In the genomic region with DNA sequence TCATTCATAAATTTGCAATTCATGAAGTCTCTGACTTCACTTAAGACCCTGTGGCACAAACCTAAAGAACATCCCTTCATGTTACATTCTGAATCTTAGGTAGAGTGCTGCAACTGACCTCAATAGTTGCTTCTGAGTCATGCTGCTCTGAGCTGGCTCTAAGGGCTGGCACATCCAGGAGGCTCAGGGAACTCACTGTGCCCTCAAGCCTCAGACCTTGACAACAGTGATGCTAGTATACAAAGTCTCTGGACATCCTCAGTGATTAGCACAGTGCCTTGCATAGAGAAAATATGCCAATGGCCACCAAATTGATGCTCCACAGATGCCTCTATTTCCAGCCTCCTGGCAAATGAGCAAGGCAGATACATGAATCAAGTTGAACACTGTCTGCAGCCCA, we compare ENCODE assay signal across 18 cellular contexts.
DNase-seq lines count a peak whose midpoint lies in the region; ATAC-seq, FAIRE-seq and TF ChIP-seq lines count a peak whose summit lies in the region.
"Had no signal": no experiment of that assay in that cellular context is flagged by ENCODE, and none has a peak within 500 bp of the region (broad histone marks: within the 10 kb centered on the region; RNA-seq: fewer than 3 reads in every experiment).

No MANE protein-coding gene starts in this region.

- no peaks in the 10 kb centered on the region for H3K4me1 Mint-ChIP-seq in stimulated activated effector memory CD8-positive, alpha-beta T cell treated with anti-CD3 and anti-CD28 coated beads, Interleukin-12 subunit alpha, Interleukin-12 subunit beta, amount 100 ng/mL, for 72 hours
- H3K4me1 Mint-ChIP-seq: GM23338 had no signal

- H3K36me3 ChIP-seq in bronchial epithelial cell (ENCODE audit: control insufficient read depth, insufficient read depth, low read length) (no peaks in the 10 kb centered on the region), prostate gland (no peaks in the 10 kb centered on the region)
- H3K36me3 ChIP-seq: BE2C had no signal

- DNase-seq in bronchial epithelial cell (ENCODE audit: low read depth): peak; percentile 30
- DNase-seq in kidney tubule cell (ENCODE audit: low spot score): peak; percentile 33
- DNase-seq in stimulated activated effector memory CD8-positive, alpha-beta T cell treated with anti-CD3 and anti-CD28 coated beads, Interleukin-12 subunit alpha, Interleukin-12 subunit beta, amount 100 ng/mL, for 72 hours (ENCODE audit: low spot score in 2 of 2): no peak
- DNase-seq in NCI-H774 (lab: John Stamatoyannopoulos, UW): no peak
- DNase-seq in prostate gland (ENCODE audit: low spot score): no peak
- DNase-seq: ACHN; BE2C; Caco-2; CD4-positive, alpha-beta T cell; HCEC 1CT had no signal

- no peaks in the 10 kb centered on the region for H3K4me1 ChIP-seq in prostate gland (replicated peaks)
- H3K4me1 ChIP-seq: BE2C, Caco-2 had no signal

- no peaks in the 10 kb centered on the region for H3K36me3 Mint-ChIP-seq in stimulated activated effector memory CD8-positive, alpha-beta T cell treated with anti-CD3 and anti-CD28 coated beads, Interleukin-12 subunit alpha, Interleukin-12 subunit beta, amount 100 ng/mL, for 72 hours

- no peak overlapping the region for H3K27ac ChIP-seq in prostate gland
- H3K27ac ChIP-seq: HL-60 had no signal

- H3K27me3 ChIP-seq in bronchial epithelial cell (ENCODE audit: control insufficient read depth, insufficient read depth, low read length): no peaks in the 10 kb centered on the region
- no peaks in the 10 kb centered on the region for H3K27me3 ChIP-seq in prostate gland (replicated peaks; ENCODE audit: insufficient read depth)
- H3K27me3 ChIP-seq: BE2C had no signal

- FAIRE-seq in bronchial epithelial cell (lab: Jason Lieb, UNC): no peak
- FAIRE-seq: A204.1, D721Med, G401.6, GM12891, H54 had no signal

- no peak for TF ChIP-seq CTCF in bronchial epithelial cell (IDR thresholded peaks at IDR 0.05; ENCODE audit: insufficient read depth, low read length, severe bottlenecking)
- no peak for TF ChIP-seq CTCF in prostate gland (IDR thresholded peaks at IDR 0.05)

- H3K27ac Mint-ChIP-seq in stimulated activated effector memory CD8-positive, alpha-beta T cell treated with anti-CD3 and anti-CD28 coated beads, Interleukin-12 subunit alpha, Interleukin-12 subunit beta, amount 100 ng/mL, for 72 hours: no peak overlapping the region
- H3K27ac Mint-ChIP-seq: CD4-positive, alpha-beta T cell; GM23338 had no signal

- no peaks in the 10 kb centered on the region for H3K9me3 ChIP-seq in prostate gland
- H3K9me3 ChIP-seq: BE2C, Caco-2 had no signal

- TF ChIP-seq POLR2A in prostate gland (IDR thresholded peaks at IDR 0.05): no peak

- H3K9me3 Mint-ChIP-seq in stimulated activated effector memory CD8-positive, alpha-beta T cell treated with anti-CD3 and anti-CD28 coated beads, Interleukin-12 subunit alpha, Interleukin-12 subunit beta, amount 100 ng/mL, for 72 hours: peaks cover 5% of the 10 kb centered on the region

- intact Hi-C loops in prostate gland (cut with DNase I): no loop called here

- H3K4me3 ChIP-seq in bronchial epithelial cell (ENCODE audit: low read depth, low read length) (no peak overlapping the region), prostate gland (no peak overlapping the region)
- H3K4me3 ChIP-seq: GM23338 had no signal

- no peak overlapping the region for H3K4me3 Mint-ChIP-seq in stimulated activated effector memory CD8-positive, alpha-beta T cell treated with anti-CD3 and anti-CD28 coated beads, Interleukin-12 subunit alpha, Interleukin-12 subunit beta, amount 100 ng/mL, for 72 hours
- H3K4me3 Mint-ChIP-seq: CD4-positive, alpha-beta T cell; GM23338 had no signal

- ATAC-seq in stimulated activated effector memory CD8-positive, alpha-beta T cell treated with anti-CD3 and anti-CD28 coated beads, Interleukin-12 subunit alpha, Interleukin-12 subunit beta, amount 100 ng/mL, for 72 hours: peak; percentile 19
- no peak for ATAC-seq in GM21528 (IDR thresholded peaks at IDR 0.05; ENCODE audit: low FRiP score, unreplicated experiment)
- ATAC-seq: GM23338 had no signal

Comparison
In these comparisons a context has a peak if more than half of its experiments do, and no peak if none do; other contexts are left out.
1. DNase-seq: peak in bronchial epithelial cell (single experiment) and kidney tubule cell (single experiment); none in stimulated activated effector memory CD8-positive, alpha-beta T cell treated with anti-CD3 and anti-CD28 coated beads, Interleukin-12 subunit alpha, Interleukin-12 subunit beta, amount 100 ng/mL, for 72 hours (0 of 2), NCI-H774 (single experiment) and prostate gland (single experiment).